Comparison of ENCODE assay signal across 9 cellular contexts in the genomic region with DNA sequence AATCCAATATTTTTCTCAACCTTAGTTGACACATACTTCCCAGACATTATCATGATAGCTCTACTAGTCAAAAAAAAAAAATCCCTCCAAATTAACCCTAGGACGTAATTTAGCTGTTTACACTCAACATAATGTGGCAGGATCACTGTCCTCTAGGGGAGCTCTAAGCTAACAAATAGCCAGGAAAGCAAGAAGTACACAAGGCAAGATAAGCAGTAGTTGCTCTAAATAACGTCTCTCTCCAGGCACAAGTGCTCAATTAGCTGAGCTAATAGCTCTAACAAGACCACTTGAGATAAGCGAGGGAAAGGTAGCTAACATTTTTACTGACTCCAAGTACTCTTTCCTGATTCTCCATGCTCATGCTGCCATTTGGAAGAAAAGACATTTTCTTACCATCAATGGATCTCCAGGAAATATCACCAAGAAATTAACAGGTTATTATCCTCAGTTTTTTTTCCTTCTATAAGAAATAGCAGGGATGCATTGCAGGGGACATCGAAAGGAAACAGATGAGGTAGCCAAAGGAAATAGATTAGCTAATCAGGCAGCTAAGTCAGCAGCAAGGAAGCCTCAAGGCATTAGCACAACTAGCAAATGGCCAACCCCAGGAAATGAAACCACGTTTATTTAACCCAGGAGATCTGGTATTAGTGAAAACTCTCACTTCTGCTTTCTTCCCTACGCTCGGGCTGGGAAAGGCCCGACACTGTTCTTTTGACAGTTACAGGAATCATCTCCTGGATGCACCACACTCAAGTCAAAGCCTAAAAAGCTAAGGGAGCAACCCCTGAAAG.
DNase-seq lines count a peak whose midpoint lies in the region; ATAC-seq and TF ChIP-seq lines count a peak whose summit lies in the region.
"Had no signal": no experiment of that assay in that cellular context is flagged by ENCODE, and none has a peak within 500 bp of the region (broad histone marks: within the 10 kb centered on the region; RNA-seq: fewer than 3 reads in every experiment).

No MANE protein-coding gene starts in this region.

- H3K4me3 ChIP-seq in SK-N-MC (peak overlapping the region; percentile 73), mesenchymal stem cell (ENCODE audit: insufficient read depth in 1 of 2, low read depth in 1 of 2, low read length in 2 of 2) (no peak overlapping the region)

- H2BK15ac ChIP-seq in mesenchymal stem cell (ENCODE audit: low read depth, poor library complexity, severe bottlenecking): no peak overlapping the region

- H3K9me3 ChIP-seq in SK-N-MC (ENCODE audit: low read depth, low read length) (no peaks in the 10 kb centered on the region), mesenchymal stem cell (ENCODE audit: control insufficient read depth, low read length) (no peaks in the 10 kb centered on the region)

- peak overlapping the region; percentile 27 for H3K4me2 ChIP-seq in mesenchymal stem cell (ENCODE audit: low read length, poor library complexity, severe bottlenecking)

- H3K18ac ChIP-seq in mesenchymal stem cell (ENCODE audit: low read depth in 1 of 2, low read length in 2 of 2): no peak overlapping the region

- peak overlapping the region; percentile 64 for H3K9ac ChIP-seq in SK-N-MC (ENCODE audit: insufficient read length)
- no peak overlapping the region for H3K9ac ChIP-seq in mesenchymal stem cell (ENCODE audit: low read length)

- peak overlapping the region; percentile 94 for H3K27ac ChIP-seq in SK-N-MC
- H3K27ac ChIP-seq in mesenchymal stem cell (ENCODE audit: low read length, poor library complexity, severe bottlenecking): no peak overlapping the region

- intact Hi-C loops in natural killer cell (cut with micrococcal nuclease): no loop called here

- no peak overlapping the region for H2AK5ac ChIP-seq in mesenchymal stem cell (ENCODE audit: low read length, severe bottlenecking)

- TF ChIP-seq CTCF in GM12872 (IDR thresholded peaks at IDR 0.05; ENCODE audit: insufficient read depth, low read depth, low read length) (peak; percentile 45; the same call in 2 of the 3 replicates), natural killer cell (IDR thresholded peaks at IDR 0.05) (no peak)

- no peak overlapping the region for H4K8ac ChIP-seq in mesenchymal stem cell (ENCODE audit: low read length)

- H3K4me3 Mint-ChIP-seq in natural killer cell: no peak overlapping the region

- H3K4me1 ChIP-seq in mesenchymal stem cell (ENCODE audit: control insufficient read depth, insufficient read depth, low read depth, low read length): peaks cover 1% of the 10 kb centered on the region

- peak; percentile 61 for DNase-seq in SK-N-MC (ENCODE audit: low read depth, low spot score)
- peak; percentile 47 for DNase-seq in mesenchymal stem cell
- DNase-seq in GM19240 (ENCODE audit: insufficient read length, low spot score): no peak
- DNase-seq in natural killer cell: no peak
- DNase-seq: stimulated activated CD8-positive, alpha-beta memory T cell treated with anti-CD3 and anti-CD28 coated beads, Interleukin-4, amount 100 ng/mL, for 48 hours had no signal

- WGBS in mesenchymal stem cell: 38% methylated on average over 8 of the region's 8 CpGs

- no peaks in the 10 kb centered on the region for H3K4me1 Mint-ChIP-seq in natural killer cell

- no peak overlapping the region for H3K14ac ChIP-seq in mesenchymal stem cell (ENCODE audit: low read length in 2 of 2)

- H3K27ac Mint-ChIP-seq in natural killer cell: no peak overlapping the region

- H2BK5ac ChIP-seq in mesenchymal stem cell (ENCODE audit: low read depth, low read length, poor library complexity, severe bottlenecking): no peak overlapping the region

- ATAC-seq in HG03097 (IDR thresholded peaks at IDR 0.05; ENCODE audit: low FRiP score, unreplicated experiment) (peak; percentile 53), HG03045 (IDR thresholded peaks at IDR 0.05; ENCODE audit: unreplicated experiment) (no peak), natural killer cell (no peak), GM21723 (IDR thresholded peaks at IDR 0.05; ENCODE audit: unreplicated experiment) (no peak)

- no peaks in the 10 kb centered on the region for H3K79me1 ChIP-seq in mesenchymal stem cell (replicated peaks; ENCODE audit: low read length, poor library complexity, severe bottlenecking)

- no peak overlapping the region for H3K4ac ChIP-seq in mesenchymal stem cell (ENCODE audit: low read depth in 1 of 2, low read length in 2 of 2)

- H3K27me3 Mint-ChIP-seq in natural killer cell (ENCODE audit: low read depth in 2 of 2): no peaks in the 10 kb centered on the region

- no peak overlapping the region for H4K91ac ChIP-seq in mesenchymal stem cell (ENCODE audit: low read length)

- no peak overlapping the region for H2BK120ac ChIP-seq in mesenchymal stem cell (ENCODE audit: low read depth, low read length)

- H3K36me3 Mint-ChIP-seq in natural killer cell: no peaks in the 10 kb centered on the region

- H3K36me3 ChIP-seq in SK-N-MC (ENCODE audit: insufficient read depth, low read length) (no peaks in the 10 kb centered on the region), mesenchymal stem cell (ENCODE audit: control insufficient read depth in 1 of 2, insufficient read depth in 2 of 2, low read depth in 1 of 2, low read length in 2 of 2) (no peaks in the 10 kb centered on the region)

- H3K23ac ChIP-seq in mesenchymal stem cell (ENCODE audit: low read length in 2 of 2): no peak overlapping the region

- no peaks in the 10 kb centered on the region for H3K27me3 ChIP-seq in mesenchymal stem cell (ENCODE audit: control insufficient read depth in 1 of 2, insufficient read depth in 1 of 2, low read length in 2 of 2)

- H3K9me3 Mint-ChIP-seq in natural killer cell: peaks cover 13 to 21% of the 10 kb centered on the region in 2 donors

- H2BK12ac ChIP-seq in mesenchymal stem cell (ENCODE audit: low read length in 2 of 2): no peak overlapping the region

- H2AFZ ChIP-seq in mesenchymal stem cell (ENCODE audit: low read depth, low read length): peak overlapping the region; percentile 10

Comparison
In these comparisons a context has a peak if more than half of its experiments do, and no peak if none do; other contexts are left out.
1. DNase-seq: peak in SK-N-MC (single experiment) and mesenchymal stem cell (single experiment); none in GM19240 (single experiment) and natural killer cell (single experiment).